ENCODE assay signal across 9 cellular contexts in the genomic region with DNA sequence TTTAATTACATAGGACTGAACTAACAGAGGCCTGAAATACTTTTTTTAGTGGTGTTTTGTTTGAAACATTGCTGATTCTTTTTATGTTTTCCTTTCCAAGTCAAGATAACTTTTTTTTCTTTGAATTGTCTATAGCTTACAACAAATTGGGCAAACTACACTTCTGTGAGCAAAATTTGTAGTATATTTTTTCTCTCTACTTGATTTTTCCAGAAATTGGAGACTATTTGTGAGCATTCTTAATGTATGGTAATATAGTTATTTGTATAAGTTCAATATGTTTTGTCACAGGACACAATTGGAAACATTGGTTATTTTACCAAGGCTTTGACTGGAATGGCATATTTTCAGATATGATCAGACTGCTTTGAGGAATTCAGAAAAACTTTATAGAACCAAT.
"Had no signal": no experiment of that assay in that cellular context is flagged by ENCODE, and none has a peak within 500 bp of the region (broad histone marks: within the 10 kb centered on the region; RNA-seq: fewer than 3 reads in every experiment).

No MANE protein-coding gene starts in this region.

- H3K9me3 ChIP-seq: HAP-1 had no signal

- H3K9me3 Mint-ChIP-seq: HFFc6 had no signal

- ATAC-seq: GM23338, HCT116 had no signal

- H3K4me1 Mint-ChIP-seq: GM23338 had no signal

- H3K9ac ChIP-seq: GM23248 had no signal

- H3K27ac ChIP-seq: GM23248 had no signal

- H3K27ac Mint-ChIP-seq: GM23338, H9, HFFc6 had no signal

- H3K36me3 ChIP-seq: HAP-1 had no signal

- H3K4me3 ChIP-seq: GM23248, GM23338, HAP-1 had no signal

- H3K4me3 Mint-ChIP-seq: GM23338, H9, HFFc6 had no signal

- DNase-seq: GM23248, GOT3, H7, H9, HCEC 1CT had no signal
